In the genomic region with DNA sequence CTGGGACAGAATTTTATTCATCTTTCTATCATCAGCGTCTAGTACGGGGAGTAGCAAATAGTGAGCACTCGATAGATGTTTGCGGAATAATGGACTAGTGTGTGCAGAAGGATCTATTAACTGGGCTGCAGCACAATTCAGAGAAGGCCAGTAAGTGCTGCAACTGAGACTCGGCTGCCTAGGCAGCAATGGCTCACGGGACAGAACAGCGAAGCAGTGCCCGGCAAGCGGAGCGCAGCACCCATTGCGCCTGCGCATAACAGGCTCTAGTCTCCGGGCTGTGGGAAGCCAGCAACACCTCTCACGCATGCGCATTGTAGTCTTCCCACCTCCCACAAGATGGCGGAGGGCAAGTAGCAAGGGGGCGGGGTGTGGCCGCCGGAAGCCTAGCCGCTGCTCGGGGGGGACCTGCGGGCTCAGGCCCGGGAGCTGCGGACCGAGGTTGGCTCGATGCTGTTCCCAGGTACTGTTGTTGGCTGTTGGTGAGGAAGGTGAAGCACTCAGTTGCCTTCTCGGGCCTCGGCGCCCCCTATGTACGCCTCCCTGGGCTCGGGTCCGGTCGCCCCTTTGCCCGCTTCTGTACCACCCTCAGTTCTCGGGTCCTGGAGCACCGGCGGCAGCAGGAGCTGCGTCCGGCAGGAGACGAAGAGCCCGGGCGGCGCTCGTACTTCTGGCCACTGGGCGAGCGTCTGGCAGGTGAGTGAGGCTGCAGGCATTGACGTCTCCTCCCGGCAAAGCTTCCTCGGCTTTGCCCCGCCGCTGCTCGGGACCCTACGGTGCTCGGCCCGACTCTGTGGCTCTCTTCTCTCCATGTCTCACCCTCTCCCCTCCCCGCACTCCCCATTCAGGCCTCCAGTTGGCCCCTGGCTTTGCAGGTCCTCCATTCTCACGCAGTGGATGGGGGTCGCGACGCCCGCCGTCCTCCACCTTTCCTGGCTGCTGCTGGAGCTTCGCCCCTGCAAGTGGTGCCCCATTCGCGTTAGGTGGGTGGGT, we compare ENCODE assay signal across 8 cellular contexts. TPM values are rescaled to one million over a fixed set of nuclear protein-coding genes. Genes with fewer than 3 reads are reported as not detected.
DNase-seq lines count a peak whose midpoint lies in the region; ATAC-seq and TF ChIP-seq lines count a peak whose summit lies in the region.

No MANE protein-coding gene starts in this region.

- H3K36me3 ChIP-seq in smooth muscle cell (ENCODE audit: low read depth), result no peaks in the 10 kb centered on the region

- peak overlapping the region; percentile 94 for H2AFZ ChIP-seq in smooth muscle cell (ENCODE audit: low read depth)

- H3K4me1 ChIP-seq in smooth muscle cell (ENCODE audit: low read depth), result peaks cover 17% of the 10 kb centered on the region

- peak overlapping the region; percentile 95 for H3K4me3 Mint-ChIP-seq in activated B cell treated with CpG ODN at 0.5 μM for 24 hours
- H3K4me3 Mint-ChIP-seq in immature natural killer cell, result peak overlapping the region; percentile 89 to 94 (median 93)

- H3K4me1 Mint-ChIP-seq in activated B cell treated with CpG ODN at 0.5 μM for 24 hours (peaks cover 49% of the 10 kb centered on the region), immature natural killer cell (peaks cover 55 to 56% of the 10 kb centered on the region in 2 donors)

- POLR2A ChIA-PET in activated B cell treated with CpG ODN at 0.5 μM for 24 hours (lab: Charles Lee), result interaction anchor here (0.6 to 1.7 kb wide), 9 partner anchors 13 to 546 kb away, joined by 3 to 7 read pairs (median 4); partner anchors contain the start of genes APC, DCP2 and SRP19

- peak overlapping the region; percentile 93 for H3K27ac ChIP-seq in caudate nucleus (ENCODE audit: low read depth, low read length)
- peak overlapping the region; percentile 71 for H3K27ac ChIP-seq in smooth muscle cell (ENCODE audit: low read depth)

- H3K9me3 Mint-ChIP-seq in activated B cell treated with CpG ODN at 0.5 μM for 24 hours (no peaks in the 10 kb centered on the region), immature natural killer cell (no peaks in the 10 kb centered on the region)

- H3K27ac Mint-ChIP-seq in activated B cell treated with CpG ODN at 0.5 μM for 24 hours, result peak overlapping the region; percentile 87
- peak overlapping the region; percentile 87 to 94 (median 91) for H3K27ac Mint-ChIP-seq in immature natural killer cell

- H3K9me3 ChIP-seq in smooth muscle cell (replicated peaks; ENCODE audit: low read depth), result no peaks in the 10 kb centered on the region

- peaks cover 6% of the 10 kb centered on the region for H3F3A ChIP-seq in smooth muscle cell (ENCODE audit: low read depth)

- WGBS in smooth muscle cell (ENCODE audit: low lambda C conversion rate), result 5% methylated on average over 59 of the region's 65 CpGs

- peak; percentile 98 for DNase-seq in AG09319 (ENCODE audit: extremely low read depth, low read depth)
- peak; percentile 95 for DNase-seq in NCI-H226
- DNase-seq in activated B cell treated with CpG ODN at 0.5 μM for 24 hours, result peak; percentile 86
- peak; percentile 82 to 99 (median 96) for DNase-seq in caudate nucleus (lab: John Stamatoyannopoulos, UW)
- peak; percentile 98 for DNase-seq in immature natural killer cell
- peak; percentile 81 for DNase-seq in smooth muscle cell (lab: John Stamatoyannopoulos, UW; ENCODE audit: unreplicated experiment)

- no peaks in the 10 kb centered on the region for H3K27me3 ChIP-seq in smooth muscle cell (ENCODE audit: low read depth)

- H3K36me3 Mint-ChIP-seq in activated B cell treated with CpG ODN at 0.5 μM for 24 hours (ENCODE audit: low read depth), result peaks cover 9% of the 10 kb centered on the region
- peaks cover 0 to under 1% (median 0%) of the 10 kb centered on the region in 3 donors for H3K36me3 Mint-ChIP-seq in immature natural killer cell

- H3K4me2 ChIP-seq in smooth muscle cell, result peak overlapping the region; percentile 94

- H4K20me1 ChIP-seq in smooth muscle cell (ENCODE audit: low read depth), result peaks cover 11% of the 10 kb centered on the region

- H3K27me3 Mint-ChIP-seq in activated B cell treated with CpG ODN at 0.5 μM for 24 hours (no peaks in the 10 kb centered on the region), immature natural killer cell (ENCODE audit: low read depth in 3 of 3) (peaks cover 13 to 17% (median 15%) of the 10 kb centered on the region in 3 donors)

- peak overlapping the region; percentile 86 for H3K4me3 ChIP-seq in smooth muscle cell

- ATAC-seq in GM19023 (IDR thresholded peaks at IDR 0.05; ENCODE audit: unreplicated experiment) (peak; percentile 96), HG03196 (IDR thresholded peaks at IDR 0.05; ENCODE audit: unreplicated experiment) (peak; percentile 94), activated B cell treated with CpG ODN at 0.5 μM for 24 hours (ENCODE audit: low read depth) (peak; percentile 95)

- peaks cover 48% of the 10 kb centered on the region for H3K79me2 ChIP-seq in smooth muscle cell (ENCODE audit: low read depth)

- peak overlapping the region; percentile 86 for H3K9ac ChIP-seq in smooth muscle cell (ENCODE audit: low read depth)

- TF ChIP-seq CTCF in AG09319 (IDR thresholded peaks at IDR 0.05; ENCODE audit: low read depth, low read length) (no peak), activated B cell treated with CpG ODN at 0.5 μM for 24 hours (IDR thresholded peaks at IDR 0.05) (no peak), smooth muscle cell (IDR thresholded peaks at IDR 0.05; ENCODE audit: borderline replicate concordance, insufficient read depth, poor library complexity, severe bottlenecking) (no peak)

- intact Hi-C loops in activated B cell treated with CpG ODN at 0.5 μM for 24 hours (cut with micrococcal nuclease), result loop anchor here (1.0 to 10.0 kb wide), 14 partner anchors 11 to 1968 kb away; partner anchors contain the start of genes APC, DCP2, NREP and REEP5

- CTCF ChIA-PET in activated B cell treated with CpG ODN at 0.5 μM for 24 hours (lab: Charles Lee), result interaction anchor here (1.3 to 1.9 kb wide), 2 partner anchors 50 to 157 kb away, joined by 3 to 6 read pairs; no protein-coding TSS in a partner anchor

RNA-seq across cellular contexts. Expression of gene APC, which starts 30.2 kb away (rescaled TPM):
- total RNA-seq in activated B cell treated with CpG ODN at 0.5 μM for 24 hours (35.8 and 41.7 TPM in 2 replicates), smooth muscle cell (36.7 and 51.1 TPM in 2 replicates)
- polyA plus RNA-seq in immature natural killer cell (10 to 100 TPM in 2 of 3 donors, 1 to 10 TPM in 1; 6.1 to 36.5 (median 14.3) TPM), smooth muscle cell (9.1 and 16.4 TPM in 2 replicates)

Comparison
In these comparisons a context has a peak if more than half of its experiments do, and no peak if none do; other contexts are left out.
1. Peak in every context shown above with its lines: DNase-seq, ATAC-seq, H3K4me3 ChIP-seq and H3K27ac ChIP-seq.